ENCODE assay signal across 15 cellular contexts in genomic region chr12:100959481-100959880, GRCh38.
DNase-seq lines count a peak whose midpoint lies in the region; ATAC-seq, FAIRE-seq and TF ChIP-seq lines count a peak whose summit lies in the region.
"Had no signal": no experiment of that assay in that cellular context is flagged by ENCODE, and none has a peak within 500 bp of the region (broad histone marks: within the 10 kb centered on the region; RNA-seq: fewer than 3 reads in every experiment).

No MANE protein-coding gene starts in this region.

- POLR2A ChIA-PET in AG04450 (lab: Yijun Ruan, JAX), result no interaction called here

- no peak overlapping the region for H3K27ac ChIP-seq in AG04450 (ENCODE audit: low read depth, low read length)
- peak overlapping the region; percentile 35 for H3K27ac ChIP-seq in astrocyte (ENCODE audit: low read depth, low read length)
- no peak overlapping the region for H3K27ac ChIP-seq in foreskin keratinocyte
- H3K27ac ChIP-seq: parathyroid adenoma had no signal

- no peaks in the 10 kb centered on the region for H3K79me2 ChIP-seq in astrocyte (ENCODE audit: insufficient read depth, low read length)
- H3K79me2 ChIP-seq: parathyroid adenoma had no signal

- H2AFZ ChIP-seq in astrocyte (ENCODE audit: low read depth, low read length), result no peak overlapping the region
- H2AFZ ChIP-seq: parathyroid adenoma had no signal

- TF ChIP-seq CTCF in AG04450 (IDR thresholded peaks at IDR 0.05; ENCODE audit: low read depth, low read length) (no peak), astrocyte (IDR thresholded peaks at IDR 0.05; ENCODE audit: insufficient read depth, low read depth, low read length) (no peak), foreskin keratinocyte (conservative IDR thresholded peaks at IDR 0.05) (no peak), GM20000 (IDR thresholded peaks at IDR 0.05; ENCODE audit: extremely low read depth, missing control alignments) (no peak)

- peak overlapping the region; percentile 51 for H3K4me2 ChIP-seq in astrocyte (ENCODE audit: low read length)

- peaks cover 33% of the 10 kb centered on the region for H3K4me1 ChIP-seq in astrocyte (ENCODE audit: insufficient read depth, low read length)
- no peaks in the 10 kb centered on the region for H3K4me1 ChIP-seq in foreskin keratinocyte
- H3K4me1 ChIP-seq: parathyroid adenoma had no signal

- ATAC-seq in foreskin keratinocyte, result peak; percentile 61
- ATAC-seq in GM19463 (IDR thresholded peaks at IDR 0.05; ENCODE audit: unreplicated experiment), result no peak
- no peak for ATAC-seq in activated T-cell treated with anti-CD3 and anti-CD28 coated beads, Interleukin-2, amount 50 U/mL, for 4 hours
- ATAC-seq: activated T-helper 17 cell treated with anti-CD3 and anti-CD28 coated beads, Interleukin-2, amount 50 U/mL, for 72 hours; esophagus mucosa had no signal

- H3K4me3 Mint-ChIP-seq in astrocyte (ENCODE audit: unreplicated experiment), result no peak overlapping the region
- H3K4me3 Mint-ChIP-seq in activated T-cell treated with anti-CD3 and anti-CD28 coated beads, Interleukin-2, amount 50 U/mL, for 4 hours, result no peak overlapping the region
- H3K4me3 Mint-ChIP-seq: activated T-helper 17 cell treated with anti-CD3 and anti-CD28 coated beads, Interleukin-2, amount 50 U/mL, for 72 hours had no signal

- no peaks in the 10 kb centered on the region for H3K36me3 ChIP-seq in astrocyte (ENCODE audit: insufficient read depth, low read length)

- CTCF ChIA-PET in AG04450 (lab: Charles Lee), result interaction anchor here (1.0 kb wide), 1 partner anchor 9 kb away, joined by 4 read pairs; no protein-coding TSS in a partner anchor

- TF ChIP-seq POLR2A in H54 (IDR thresholded peaks at IDR 0.05; ENCODE audit: low read depth, low read length), result no peak

- H3K4me3 ChIP-seq in AG04450 (ENCODE audit: low read depth, low read length) (no peak overlapping the region), astrocyte (ENCODE audit: insufficient read depth, low read depth, low read length) (no peak overlapping the region)

- no peaks in the 10 kb centered on the region for H3K9me3 Mint-ChIP-seq in astrocyte (ENCODE audit: unreplicated experiment)
- H3K9me3 Mint-ChIP-seq in activated T-cell treated with anti-CD3 and anti-CD28 coated beads, Interleukin-2, amount 50 U/mL, for 4 hours, result no peaks in the 10 kb centered on the region
- H3K9me3 Mint-ChIP-seq: activated T-helper 17 cell treated with anti-CD3 and anti-CD28 coated beads, Interleukin-2, amount 50 U/mL, for 72 hours had no signal

- H3K9ac ChIP-seq in astrocyte (ENCODE audit: low read length), result peak overlapping the region; percentile 15
- H3K9ac ChIP-seq: parathyroid adenoma had no signal

- DNase-seq in AG04450 (ENCODE audit: low read depth, low spot score) (peak; percentile 27), H54 (ENCODE audit: insufficient read length, low spot score) (no peak), astrocyte (ENCODE audit: low read depth) (peak; percentile 86), foreskin keratinocyte (peak in 1 of 2 donors; percentile 41), GM20000 (ENCODE audit: low spot score) (no peak), SW480 (ENCODE audit: low spot score) (no peak)
- DNase-seq in activated T-cell treated with anti-CD3 and anti-CD28 coated beads, Interleukin-2, amount 50 U/mL, for 4 hours, result no peak
- DNase-seq: midbrain, NCI-H1105, T-helper 2 cell had no signal

- peaks cover 48% of the 10 kb centered on the region for H3K4me1 Mint-ChIP-seq in astrocyte (ENCODE audit: low read depth, unreplicated experiment)
- H3K4me1 Mint-ChIP-seq in activated T-cell treated with anti-CD3 and anti-CD28 coated beads, Interleukin-2, amount 50 U/mL, for 4 hours (ENCODE audit: low read depth), result no peaks in the 10 kb centered on the region
- H3K4me1 Mint-ChIP-seq: activated T-helper 17 cell treated with anti-CD3 and anti-CD28 coated beads, Interleukin-2, amount 50 U/mL, for 72 hours had no signal

- no peaks in the 10 kb centered on the region for H3K27me3 Mint-ChIP-seq in astrocyte (ENCODE audit: low read depth, unreplicated experiment)
- H3K27me3 Mint-ChIP-seq in activated T-cell treated with anti-CD3 and anti-CD28 coated beads, Interleukin-2, amount 50 U/mL, for 4 hours (ENCODE audit: low read depth), result no peaks in the 10 kb centered on the region
- H3K27me3 Mint-ChIP-seq: activated T-helper 17 cell treated with anti-CD3 and anti-CD28 coated beads, Interleukin-2, amount 50 U/mL, for 72 hours had no signal

- no peaks in the 10 kb centered on the region for H3K9me3 ChIP-seq in AG04450 (ENCODE audit: control insufficient read depth, insufficient read depth, low read length)
- no peaks in the 10 kb centered on the region for H3K9me3 ChIP-seq in astrocyte (ENCODE audit: insufficient read depth, low read depth, low read length)

- no peaks in the 10 kb centered on the region for H4K20me1 ChIP-seq in astrocyte (ENCODE audit: insufficient read depth, low read length)

- FAIRE-seq in H54 (lab: Jason Lieb, UNC), result peak; percentile 33
- no peak for FAIRE-seq in astrocyte (lab: Jason Lieb, UNC)
- FAIRE-seq: H1 had no signal

- peaks cover 15% of the 10 kb centered on the region for H3K36me3 Mint-ChIP-seq in astrocyte (ENCODE audit: low read depth, unreplicated experiment)
- no peaks in the 10 kb centered on the region for H3K36me3 Mint-ChIP-seq in activated T-cell treated with anti-CD3 and anti-CD28 coated beads, Interleukin-2, amount 50 U/mL, for 4 hours (ENCODE audit: insufficient read depth)

- no peak overlapping the region for H3K27ac Mint-ChIP-seq in astrocyte (ENCODE audit: unreplicated experiment)
- H3K27ac Mint-ChIP-seq: activated T-helper 17 cell treated with anti-CD3 and anti-CD28 coated beads, Interleukin-2, amount 50 U/mL, for 72 hours had no signal

- H3K27me3 ChIP-seq in AG04450 (ENCODE audit: control insufficient read depth, insufficient read depth, low read length), result no peaks in the 10 kb centered on the region
- H3K27me3 ChIP-seq in astrocyte (ENCODE audit: insufficient read depth, low read length), result no peaks in the 10 kb centered on the region
- no peaks in the 10 kb centered on the region for H3K27me3 ChIP-seq in foreskin keratinocyte

Comparison
In these comparisons a context has a peak if more than half of its experiments do, and no peak if none do; other contexts are left out.
1. DNase-seq: peak in AG04450 (single experiment) and astrocyte (single experiment); none in H54 (single experiment), activated T-cell treated with anti-CD3 and anti-CD28 coated beads, Interleukin-2, amount 50 U/mL, for 4 hours (single experiment), GM20000 (single experiment) and SW480 (single experiment).